ENCODE assay signal across 8 cellular contexts in the genomic region with DNA sequence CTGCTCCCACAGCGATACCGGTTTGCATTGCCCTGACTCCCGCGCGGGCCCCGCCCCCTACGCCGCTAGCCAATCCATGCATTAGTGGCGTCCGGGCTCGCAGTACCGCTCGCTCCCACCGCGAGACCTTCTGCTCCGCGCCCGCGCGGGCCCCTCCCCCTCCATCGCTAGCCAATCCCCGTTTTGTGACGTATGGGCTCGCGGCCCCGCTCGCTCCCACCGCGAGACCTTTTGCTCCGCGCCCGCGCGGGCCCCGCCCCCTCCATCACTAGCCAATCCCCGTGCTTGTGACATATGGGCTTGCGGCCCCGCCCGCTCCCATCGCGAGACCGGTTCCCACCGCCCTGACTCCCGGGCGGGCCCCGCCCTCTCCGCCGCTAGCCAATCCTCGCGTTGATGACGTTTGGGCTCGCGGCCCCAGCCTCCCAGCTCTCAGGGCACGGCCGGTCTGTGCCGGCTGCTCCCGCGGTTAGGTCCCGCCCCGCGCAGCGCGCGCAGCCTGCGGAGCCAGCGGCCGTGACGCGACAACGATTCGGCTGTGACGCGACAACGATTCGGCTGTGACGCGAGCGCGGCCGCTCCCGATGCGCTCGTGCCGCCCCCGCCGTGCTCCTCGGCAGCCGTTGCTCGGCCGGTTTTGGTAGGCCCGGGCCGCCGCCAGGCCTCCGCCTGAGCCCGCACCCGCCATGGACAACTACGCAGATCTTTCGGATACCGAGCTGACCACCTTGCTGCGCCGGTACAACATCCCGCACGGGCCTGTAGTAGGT. TPM values are rescaled to one million over a fixed set of nuclear protein-coding genes. Genes with fewer than 3 reads are reported as not detected.
DNase-seq lines count a peak whose midpoint lies in the region; ATAC-seq, FAIRE-seq and TF ChIP-seq lines count a peak whose summit lies in the region.

Gene EMD (plus strand): TSS at position 497 of the 770 bp plus-strand sequence. CDS start 190 bp downstream, at position 687.

- H3K27ac ChIP-seq in kidney (ENCODE audit: low read depth in 2 of 2, low read length in 2 of 2), result peak within 1 kb of the TSS; percentile 93 to 94

- H3K4me1 ChIP-seq in kidney (ENCODE audit: control insufficient read depth in 1 of 2, insufficient read depth in 1 of 2, low read depth in 1 of 2, low read length in 2 of 2), result peaks cover 0 to 11% of the 10 kb centered on the region in 2 donors

- intact Hi-C loops in kidney (cut with DNase I), result no loop called here

- H3K4me3 ChIP-seq in AG09309 (ENCODE audit: control insufficient read depth, low read depth, low read length) (peak within 1 kb of the TSS; percentile 81), kidney (ENCODE audit: low read length in 2 of 2) (peak within 1 kb of the TSS; percentile 69 to 77)

- DNase-seq in AG09309 (ENCODE audit: low read depth) (peak; percentile 91), NCI-H460 (ENCODE audit: extremely low read depth, low read depth) (peak; percentile 98), cerebellum (ENCODE audit: low spot score) (peak; percentile 94), kidney (peak; percentile 99)
- peak; percentile 94 for DNase-seq in activated CD4-positive, alpha-beta T cell treated with anti-CD3 and anti-CD28 coated beads for 1 hour
- peak; percentile 95 for DNase-seq in stimulated activated CD4-positive, alpha-beta T cell treated with anti-CD3 and anti-CD28 coated beads, Interleukin-15, amount 100 ng/mL, for 24 hours

- FAIRE-seq in kidney (lab: Jason Lieb, UNC), result peak; percentile 99

- peak within 1 kb of the TSS; percentile 77 to 87 for H3K9ac ChIP-seq in kidney (ENCODE audit: low read length in 2 of 2)

- ATAC-seq in GM19035 (IDR thresholded peaks at IDR 0.05; ENCODE audit: unreplicated experiment) (peak; percentile 78), HG03354 (IDR thresholded peaks at IDR 0.05; ENCODE audit: poor library complexity, severe bottlenecking, unreplicated experiment) (peak; percentile 83)

- no peaks in the 10 kb centered on the region for H3K9me3 ChIP-seq in kidney (ENCODE audit: control insufficient read depth in 1 of 2, low read length in 2 of 2)

- peaks cover 0 to 2% of the 10 kb centered on the region in 2 donors for H3K36me3 ChIP-seq in kidney (ENCODE audit: control insufficient read depth in 1 of 2, insufficient read depth in 2 of 2, low read length in 2 of 2)

- TF ChIP-seq CTCF in AG09309 (IDR thresholded peaks at IDR 0.05; ENCODE audit: control insufficient read depth, insufficient read depth, low read depth, low read length, missing control alignments), result no peak
- TF ChIP-seq CTCF in kidney (IDR thresholded peaks at IDR 0.05; ENCODE audit: borderline replicate concordance, extremely low read depth, insufficient read depth), result no peak

RNA-seq across cellular contexts. Expression of gene EMD, which starts in this region (rescaled TPM):
- total RNA-seq in NCI-H460 (2014; rRNA removed; shearing (Covaris generic)), result 85.8 and 98.2 TPM in 2 replicates
- polyA plus RNA-seq in NCI-H460 (2014; cell fraction: nucleus; rRNA removed), result 114 and 118 TPM in 2 replicates
- 18.8 TPM for total RNA-seq in cerebellum
- 79.6 TPM for total RNA-seq in kidney
- polyA plus RNA-seq in kidney (ENCODE audit: insufficient read depth, low read depth, low replicate concordance), result 102 TPM

Comparison
In these comparisons a context has a peak if more than half of its experiments do, and no peak if none do; other contexts are left out.
1. Peak in every context shown above with its lines: DNase-seq, ATAC-seq, H3K4me3 ChIP-seq and H3K27ac ChIP-seq.